Comparison of ENCODE assay signal across 8 cellular contexts in genomic region chr5:112860929-112861637, GRCh38. TPM values are rescaled to one million over a fixed set of nuclear protein-coding genes. Genes with fewer than 3 reads are reported as not detected.
DNase-seq lines count a peak whose midpoint lies in the region; ATAC-seq and TF ChIP-seq lines count a peak whose summit lies in the region.

SRP19 (plus strand) TSS chr5:112861287; CDS start chr5:112861377, 90 bp downstream.

- no peak for TF ChIP-seq CTCF in C4-2B (conservative IDR thresholded peaks at IDR 0.05)
- TF ChIP-seq CTCF in left lung (IDR thresholded peaks at IDR 0.05), result no peak

- peaks cover 0 to 32% of the 10 kb centered on the region in 2 donors for H3K36me3 ChIP-seq in left lung

- peaks cover 11 to 32% of the 10 kb centered on the region in 2 donors for H3K4me1 ChIP-seq in left lung

- DNase-seq in NCI-H748 treated with DMSO at 0.1 percent for 48 hours (lab: John Stamatoyannopoulos, UW), result peak; percentile 88
- peak; percentile 77 to 91 for DNase-seq in activated CD4-positive, alpha-beta T cell treated with anti-CD3 and anti-CD28 coated beads, Interleukin-2, amount 50 U/mL, for 24 hours (ENCODE audit: low read depth in 1 of 2, low spot score in 1 of 2)
- peak; percentile 99 for DNase-seq in dermis blood vessel endothelial cell
- DNase-seq in left lung, result peak; percentile 95 to 96
- DNase-seq in stimulated activated CD4-positive, alpha-beta T cell treated with anti-CD3 and anti-CD28 coated beads, Interleukin-2, amount 100 ng/mL, for 48 hours, result peak; percentile 81 to 84

- intact Hi-C loops in left lung (cut with DNase I), result no loop called here

- ATAC-seq in GM19372 (IDR thresholded peaks at IDR 0.05; ENCODE audit: low read depth, unreplicated experiment), result peak; percentile 98
- ATAC-seq in HG03558 (IDR thresholded peaks at IDR 0.05; ENCODE audit: extremely low read depth, unreplicated experiment), result peak; percentile 94
- ATAC-seq in left lung, result peak; percentile 99

- H3K9me3 ChIP-seq in left lung, result no peaks in the 10 kb centered on the region

- peak within 1 kb of the TSS; percentile 69 to 95 for H3K4me3 ChIP-seq in left lung

- H3K27ac ChIP-seq in C4-2B (peak within 1 kb of the TSS; percentile 83), left lung (peak within 1 kb of the TSS; percentile 69 to 84)

- H3K27me3 ChIP-seq in left lung, result peaks cover 0 to 4% of the 10 kb centered on the region in 2 donors

RNA-seq across cellular contexts. Expression of gene SRP19, which starts in this region (rescaled TPM):
- total RNA-seq in dermis blood vessel endothelial cell, result 93.8 and 115 TPM in 2 replicates
- total RNA-seq in left lung, result 10 to 100 TPM; 38.5 to 38.7 TPM

Comparison
In these comparisons a context has a peak if more than half of its experiments do, and no peak if none do; other contexts are left out.
1. Peak in every context shown above with its lines: DNase-seq, ATAC-seq, H3K4me3 ChIP-seq and H3K27ac ChIP-seq.